1 cellular context compared by ENCODE assay signal in the genomic region with DNA sequence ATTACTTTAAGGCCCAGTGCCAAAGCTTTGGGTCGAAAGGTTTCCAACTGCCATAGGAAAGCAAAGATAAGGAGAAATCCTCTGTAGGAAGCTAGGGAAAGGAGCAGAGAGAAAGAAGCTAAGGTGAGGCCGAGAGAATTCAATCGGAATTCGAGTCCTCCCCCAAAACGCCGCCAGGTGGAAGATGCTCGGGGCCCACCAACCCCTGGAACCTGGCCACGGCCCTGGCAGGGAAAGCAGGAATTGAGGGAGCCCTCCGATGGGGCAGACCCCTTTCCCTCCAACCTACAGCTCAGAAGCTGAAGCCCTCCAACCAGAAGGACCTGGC.
TF ChIP-seq lines count a peak whose summit lies in the region.

No MANE protein-coding gene starts in this region.

TF ChIP-seq in IMR-90, 13 proteins besides CTCF, POLR2A, EP300 and RAD21 (continued from another document):
- TF ChIP-seq FOS (IDR thresholded peaks at IDR 0.05; ENCODE audit: low read depth, low read length) = no peak
- TF ChIP-seq RCOR1 (IDR thresholded peaks at IDR 0.05; ENCODE audit: insufficient replicate concordance, low read length) = no peak
- no peak for TF ChIP-seq NFE2L2 (IDR thresholded peaks at IDR 0.05; ENCODE audit: low read depth, low read length)
- TF ChIP-seq BHLHE40 (IDR thresholded peaks at IDR 0.05; ENCODE audit: low read depth, low read length) = no peak
- TF ChIP-seq MAFK (IDR thresholded peaks at IDR 0.05; ENCODE audit: low read depth, low read length) = no peak
- TF ChIP-seq, protein P1, sequence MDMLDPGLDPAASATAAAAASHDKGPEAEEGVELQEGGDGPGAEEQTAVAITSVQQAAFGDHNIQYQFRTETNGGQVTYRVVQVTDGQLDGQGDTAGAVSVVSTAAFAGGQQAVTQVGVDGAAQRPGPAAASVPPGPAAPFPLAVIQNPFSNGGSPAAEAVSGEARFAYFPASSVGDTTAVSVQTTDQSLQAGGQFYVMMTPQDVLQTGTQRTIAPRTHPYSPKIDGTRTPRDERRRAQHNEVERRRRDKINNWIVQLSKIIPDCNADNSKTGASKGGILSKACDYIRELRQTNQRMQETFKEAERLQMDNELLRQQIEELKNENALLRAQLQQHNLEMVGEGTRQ (IDR thresholded peaks at IDR 0.05; ENCODE audit: low read depth, low read length) = no peak
- no peak for TF ChIP-seq CHD1 (IDR thresholded peaks at IDR 0.05; ENCODE audit: low read depth, low read length)
- no peak for TF ChIP-seq SMC3 (IDR thresholded peaks at IDR 0.05; ENCODE audit: low read depth, low read length)
- no peak for TF ChIP-seq MXI1 (IDR thresholded peaks at IDR 0.05; ENCODE audit: borderline replicate concordance, low read depth, low read length)
- TF ChIP-seq, protein P2, sequence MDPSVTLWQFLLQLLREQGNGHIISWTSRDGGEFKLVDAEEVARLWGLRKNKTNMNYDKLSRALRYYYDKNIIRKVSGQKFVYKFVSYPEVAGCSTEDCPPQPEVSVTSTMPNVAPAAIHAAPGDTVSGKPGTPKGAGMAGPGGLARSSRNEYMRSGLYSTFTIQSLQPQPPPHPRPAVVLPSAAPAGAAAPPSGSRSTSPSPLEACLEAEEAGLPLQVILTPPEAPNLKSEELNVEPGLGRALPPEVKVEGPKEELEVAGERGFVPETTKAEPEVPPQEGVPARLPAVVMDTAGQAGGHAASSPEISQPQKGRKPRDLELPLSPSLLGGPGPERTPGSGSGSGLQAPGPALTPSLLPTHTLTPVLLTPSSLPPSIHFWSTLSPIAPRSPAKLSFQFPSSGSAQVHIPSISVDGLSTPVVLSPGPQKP (IDR thresholded peaks at IDR 0.05; ENCODE audit: borderline replicate concordance, low read depth, low read length) = no peak
